ENCODE assay signal across 2 cellular contexts in genomic region chr3:176463610-176464009, GRCh38.
A peak's percentile ranks its signal among the peaks of the same experiment; 100 is the strongest.
TF ChIP-seq lines count a peak whose summit lies in the region.

No MANE protein-coding gene starts in this region.

TF ChIP-seq in HepG2, 621 proteins besides CTCF, POLR2A, EP300 and RAD21 (continued from another document):
- TF ChIP-seq IRF9 (CRISPR knock-in tag; IDR thresholded peaks at IDR 0.05; ENCODE audit: borderline replicate concordance): no peak

TF ChIP-seq in K562, 482 proteins besides CTCF, POLR2A, EP300 and RAD21 (continued from another document):
- TF ChIP-seq ZNF586 (CRISPR knock-in tag; conservative IDR thresholded peaks at IDR 0.05): no peak
- no peak for TF ChIP-seq ZNF197 (CRISPR knock-in tag; IDR thresholded peaks at IDR 0.05; ENCODE audit: low read depth)
- TF ChIP-seq CSDE1 (IDR thresholded peaks at IDR 0.05): no peak
- TF ChIP-seq NRF1 (conservative IDR thresholded peaks at IDR 0.05 in 1 of 2, IDR thresholded peaks at IDR 0.05 in 1 of 2): no peak
- TF ChIP-seq COPS2 (conservative IDR thresholded peaks at IDR 0.05): no peak
- TF ChIP-seq ZBTB49 (CRISPR knock-in tag; IDR thresholded peaks at IDR 0.05; ENCODE audit: borderline replicate concordance): no peak
- TF ChIP-seq ZNF77 (CRISPR knock-in tag; IDR thresholded peaks at IDR 0.05): no peak
- peak; percentile 83 for TF ChIP-seq ZNF316 (IDR thresholded peaks at IDR 0.05)
- no peak for TF ChIP-seq SNIP1 (IDR thresholded peaks at IDR 0.05; ENCODE audit: low read depth)
- peak; percentile 60 for TF ChIP-seq C11orf30 (IDR thresholded peaks at IDR 0.05; ENCODE audit: low read depth)
- TF ChIP-seq PRMT5 (CRISPR knock-in tag; IDR thresholded peaks at IDR 0.05): no peak
- TF ChIP-seq ILF3 (IDR thresholded peaks at IDR 0.05; ENCODE audit: borderline replicate concordance): no peak
- no peak for TF ChIP-seq RBM22 (IDR thresholded peaks at IDR 0.05; ENCODE audit: low read depth, low read length, poor library complexity, severe bottlenecking)
- no peak for TF ChIP-seq TEAD4 (IDR thresholded peaks at IDR 0.05; ENCODE audit: low read length)
- no peak for TF ChIP-seq TEAD4 (CRISPR knock-in tag; IDR thresholded peaks at IDR 0.05; ENCODE audit: borderline replicate concordance)
- peak; percentile 58; the same call in 1 of the 2 replicates for TF ChIP-seq MAFG (tag; conservative IDR thresholded peaks at IDR 0.05)
- no peak for TF ChIP-seq NBN (IDR thresholded peaks at IDR 0.05; ENCODE audit: low read depth)
- peak; percentile 81 for TF ChIP-seq MAFK (IDR thresholded peaks at IDR 0.05; ENCODE audit: low read length)
